ENCODE assay signal across 11 cellular contexts in genomic region chr6:18259675-18260447, GRCh38. TPM values are rescaled to one million over a fixed set of nuclear protein-coding genes. Genes with fewer than 3 reads are reported as not detected.
DNase-seq lines count a peak whose midpoint lies in the region; ATAC-seq and TF ChIP-seq lines count a peak whose summit lies in the region.
"Had no signal": no experiment of that assay in that cellular context is flagged by ENCODE, and none has a peak within 500 bp of the region (broad histone marks: within the 10 kb centered on the region; RNA-seq: fewer than 3 reads in every experiment).

No MANE protein-coding gene starts in this region.

- TF ChIP-seq CTCF in CD14-positive monocyte (IDR thresholded peaks at IDR 0.05) (no peak), GM23338 (conservative IDR thresholded peaks at IDR 0.05; ENCODE audit: low read depth in 2 of 2) (no peak), ascending aorta (IDR thresholded peaks at IDR 0.05) (no peak)
- TF ChIP-seq CTCF in activated CD8-positive, alpha-beta T cell treated with anti-CD3 and anti-CD28 coated beads for 36 hours (IDR thresholded peaks at IDR 0.05) = no peak

- peaks cover 34% of the 10 kb centered on the region for H3K36me3 ChIP-seq in GM23338 (ENCODE audit: insufficient read depth)
- peaks cover 25 to 26% of the 10 kb centered on the region in 2 donors for H3K36me3 ChIP-seq in ascending aorta

- DNase-seq in CD14-positive monocyte (ENCODE audit: low spot score) = no peak
- DNase-seq in GM23338 (ENCODE audit: low spot score) = no peak
- no peak for DNase-seq in activated CD8-positive, alpha-beta T cell treated with anti-CD3 and anti-CD28 coated beads for 36 hours
- DNase-seq in memory B cell (ENCODE audit: low spot score in 2 of 2) = no peak
- DNase-seq in activated gamma-delta T cell treated with Interleukin-2 at 50 U/mL for 16 hours = no peak
- no peak for DNase-seq in ascending aorta (ENCODE audit: low spot score in 2 of 2)
- DNase-seq in SIG-M5 treated with dmso at 0.1 percent for 504 hours (lab: John Stamatoyannopoulos, UW; ENCODE audit: unreplicated experiment) = no peak
- DNase-seq: NCI-H1930, Right ventricle myocardium superior, sigmoid colon had no signal

- no peaks in the 10 kb centered on the region for H3F3A ChIP-seq in GM23338 (replicated peaks; ENCODE audit: low read depth)

- peaks cover 57% of the 10 kb centered on the region for H4K20me1 ChIP-seq in GM23338 (replicated peaks; ENCODE audit: insufficient read depth)

- H3K4me1 Mint-ChIP-seq in CD14-positive monocyte (peaks cover 39% of the 10 kb centered on the region), GM23338 (peaks cover 29% of the 10 kb centered on the region), memory B cell (peaks cover 33% of the 10 kb centered on the region)
- peaks cover 40% of the 10 kb centered on the region for H3K4me1 Mint-ChIP-seq in activated CD8-positive, alpha-beta T cell treated with anti-CD3 and anti-CD28 coated beads for 36 hours (ENCODE audit: low read depth)

- H2AFZ ChIP-seq in GM23338 = no peak overlapping the region

- H3K9me3 Mint-ChIP-seq in CD14-positive monocyte (no peaks in the 10 kb centered on the region), GM23338 (peaks cover 2% of the 10 kb centered on the region; the same call in 2 of the 3 replicates), memory B cell (no peaks in the 10 kb centered on the region)
- no peaks in the 10 kb centered on the region for H3K9me3 Mint-ChIP-seq in activated CD8-positive, alpha-beta T cell treated with anti-CD3 and anti-CD28 coated beads for 36 hours

- H3K4me1 ChIP-seq in GM23338 (ENCODE audit: insufficient read depth) (peaks cover 33% of the 10 kb centered on the region; the same call in 1 of the 2 replicates), ascending aorta (peaks cover 0 to 10% of the 10 kb centered on the region in 2 donors)

- H3K4me3 Mint-ChIP-seq in CD14-positive monocyte (no peak overlapping the region), GM23338 (peak overlapping the region; percentile 92; the same call in 2 of the 3 replicates), memory B cell (no peak overlapping the region)
- H3K4me3 Mint-ChIP-seq in activated CD8-positive, alpha-beta T cell treated with anti-CD3 and anti-CD28 coated beads for 36 hours = peak overlapping the region; percentile 90

- H3K4me3 ChIP-seq in GM23338 = peak overlapping the region; percentile 97; the same call in 1 of the 2 replicates
- no peak overlapping the region for H3K4me3 ChIP-seq in ascending aorta
- H3K4me3 ChIP-seq: sigmoid colon had no signal

- H3K27ac ChIP-seq in GM23338 (ENCODE audit: low read depth) = peak overlapping the region; percentile 21; the same call in 1 of the 2 replicates
- H3K27ac ChIP-seq in ascending aorta = no peak overlapping the region
- H3K27ac ChIP-seq: sigmoid colon had no signal

- H3K79me2 ChIP-seq in GM23338 (replicated peaks; ENCODE audit: insufficient read depth) = peaks cover 92% of the 10 kb centered on the region

- no peaks in the 10 kb centered on the region for H3K27me3 ChIP-seq in GM23338 (ENCODE audit: insufficient read depth)
- H3K27me3 ChIP-seq in ascending aorta = no peaks in the 10 kb centered on the region
- H3K27me3 ChIP-seq: sigmoid colon had no signal

- H3K27ac Mint-ChIP-seq in CD14-positive monocyte (peak overlapping the region; percentile 91 to 95 (median 93)), GM23338 (peak overlapping the region; percentile 57; the same call in 1 of the 2 replicates), memory B cell (peak overlapping the region; percentile 95)
- peak overlapping the region; percentile 69 for H3K27ac Mint-ChIP-seq in activated CD8-positive, alpha-beta T cell treated with anti-CD3 and anti-CD28 coated beads for 36 hours

- POLR2A ChIA-PET in activated CD8-positive, alpha-beta T cell treated with anti-CD3 and anti-CD28 coated beads for 36 hours (lab: Charles Lee) = interaction anchor here (1.2 to 1.8 kb wide), 2 partner anchors 9 to 13 kb away, joined by 7 to 10 read pairs; no protein-coding TSS in a partner anchor

- no peaks in the 10 kb centered on the region for H3K9me3 ChIP-seq in ascending aorta
- H3K9me3 ChIP-seq: sigmoid colon had no signal

- H3K27me3 Mint-ChIP-seq in CD14-positive monocyte (ENCODE audit: low read depth in 3 of 3) (no peaks in the 10 kb centered on the region), GM23338 (ENCODE audit: insufficient read depth, low read depth, poor library complexity) (peaks cover 3% of the 10 kb centered on the region), memory B cell (no peaks in the 10 kb centered on the region)
- no peaks in the 10 kb centered on the region for H3K27me3 Mint-ChIP-seq in activated CD8-positive, alpha-beta T cell treated with anti-CD3 and anti-CD28 coated beads for 36 hours

- H3K36me3 Mint-ChIP-seq in CD14-positive monocyte (peaks cover 39 to 50% of the 10 kb centered on the region in 2 donors), GM23338 (ENCODE audit: low read depth) (peaks cover 89% of the 10 kb centered on the region), memory B cell (peaks cover 8% of the 10 kb centered on the region)
- peaks cover 74% of the 10 kb centered on the region for H3K36me3 Mint-ChIP-seq in activated CD8-positive, alpha-beta T cell treated with anti-CD3 and anti-CD28 coated beads for 36 hours (ENCODE audit: low read depth)

- no peaks in the 10 kb centered on the region for H3K9me2 ChIP-seq in GM23338 (ENCODE audit: insufficient read depth)

- H3K4me2 ChIP-seq in GM23338 = peak overlapping the region; percentile 93; the same call in 1 of the 2 replicates

- intact Hi-C loops in CD14-positive monocyte (cut with micrococcal nuclease) = loop anchor here (5.0 to 10.0 kb wide), 6 partner anchors 65 to 242 kb away; partner anchors contain the start of genes KDM1B (in 2 of the 2), TPMT (in 2 of the 2) and RNF144B (in 1 of the 2)
- intact Hi-C loops in activated CD8-positive, alpha-beta T cell treated with anti-CD3 and anti-CD28 coated beads for 36 hours (cut with micrococcal nuclease) = loop anchor here (5.0 kb wide), 1 partner anchor 103 kb away; the partner anchor contains the start of genes KDM1B and TPMT
- intact Hi-C loops in ascending aorta (cut with DNase I) = loop anchor here (10.0 kb wide), 2 partner anchors 125 to 1585 kb away; partner anchors contain the start of gene RNF144B

- ATAC-seq in GM23338 = no peak
- no peak for ATAC-seq in activated CD8-positive, alpha-beta T cell treated with anti-CD3 and anti-CD28 coated beads for 36 hours
- ATAC-seq in memory B cell (ENCODE audit: low read depth) = no peak
- no peak for ATAC-seq in GM18870 (IDR thresholded peaks at IDR 0.05; ENCODE audit: unreplicated experiment)

- CTCF ChIA-PET in activated CD8-positive, alpha-beta T cell treated with anti-CD3 and anti-CD28 coated beads for 36 hours (lab: Charles Lee) = interaction anchor here (1.0 kb wide), 1 partner anchor 13 kb away, joined by 3 read pairs; no protein-coding TSS in a partner anchor

TF ChIP-seq in GM23338, 12 proteins besides CTCF, POLR2A, EP300 and RAD21:
- TF ChIP-seq EZH2phosphoT487 (IDR thresholded peaks at IDR 0.05; ENCODE audit: unreplicated experiment) (no peak), ZNF114 (CRISPR knock-in tag; IDR thresholded peaks at IDR 0.05) (no peak), POLR2AphosphoS5 (IDR thresholded peaks at IDR 0.05; ENCODE audit: low read depth) (no peak)
TF ChIP-seq in GM23338: peak in this region for 0.

RNA-seq across cellular contexts. Expression of gene DEK, which starts 4.5 kb away (rescaled TPM):
- polyA plus RNA-seq in CD14-positive monocyte (10 to 100 TPM; 56.5 to 63.9 TPM), GM23338 (2016; fragmentation: Nextera tagmentation; extraction: Ambion mirVana) (516 and 582 TPM in 2 replicates)
- total RNA-seq in GM23338 (2014; rRNA removed; shearing (Covaris generic)) = 213 and 218 TPM in 2 replicates
- total RNA-seq in activated CD8-positive, alpha-beta T cell treated with anti-CD3 and anti-CD28 coated beads for 36 hours = 100 to 1,000 TPM; 185 to 191 TPM
- total RNA-seq in ascending aorta = 51.2 TPM

Comparison
In these comparisons a context has a peak if more than half of its experiments do, and no peak if none do; other contexts are left out.
1. H3K4me3 Mint-ChIP-seq: peak in GM23338 (single experiment) and activated CD8-positive, alpha-beta T cell treated with anti-CD3 and anti-CD28 coated beads for 36 hours (single experiment); none in CD14-positive monocyte (0 of 2) and memory B cell (single experiment).
2. Peak in every context shown above with its lines, with median percentiles within 50 percentile points of each other: H3K27ac Mint-ChIP-seq.